ENCODE assay signal across 8 cellular contexts in genomic region chr2:72137498-72138010, GRCh38. TPM values are rescaled to one million over a fixed set of nuclear protein-coding genes. Genes with fewer than 3 reads are reported as not detected.
DNase-seq lines count a peak whose midpoint lies in the region; ATAC-seq and TF ChIP-seq lines count a peak whose summit lies in the region.

No MANE protein-coding gene starts in this region.

- TF ChIP-seq CTCF in BJ (IDR thresholded peaks at IDR 0.05; ENCODE audit: insufficient read depth, low read depth, low read length), result peak; percentile 96

- no peaks in the 10 kb centered on the region for H3K36me3 ChIP-seq in BJ (ENCODE audit: control insufficient read depth, insufficient read depth, low read length)

- H3K4me3 ChIP-seq in BJ (ENCODE audit: low read depth, low read length), result no peak overlapping the region

- intact Hi-C loops in posterior vena cava (cut with DNase I), result no loop called here

- CTCF ChIA-PET in BJ (lab: Yijun Ruan, JAX), result interaction anchor here (0.6 to 2.6 kb wide), 18 partner anchors 9 to 603 kb away, joined by 3 to 10 read pairs (median 4); no protein-coding TSS in a partner anchor

- no peaks in the 10 kb centered on the region for H3K36me3 Mint-ChIP-seq in activated T-cell treated with anti-CD3 and anti-CD28 coated beads, Interleukin-2, amount 50 U/mL, for 72 hours (ENCODE audit: insufficient read depth in 2 of 2)

- POLR2A ChIA-PET in BJ (lab: Charles Lee), result no interaction called here

- H3K9me3 Mint-ChIP-seq in activated T-cell treated with anti-CD3 and anti-CD28 coated beads, Interleukin-2, amount 50 U/mL, for 72 hours, result no peaks in the 10 kb centered on the region

- H3K4me1 Mint-ChIP-seq in activated T-cell treated with anti-CD3 and anti-CD28 coated beads, Interleukin-2, amount 50 U/mL, for 72 hours (ENCODE audit: low read depth), result peaks cover 5% of the 10 kb centered on the region

- DNase-seq in BJ (ENCODE audit: low read depth) (no peak), OCI-M1 (lab: John Stamatoyannopoulos, UW) (peak; percentile 67), foreskin melanocyte (peak; percentile 24), posterior vena cava (ENCODE audit: low spot score) (peak; percentile 80)
- DNase-seq in activated T-cell treated with anti-CD3 and anti-CD28 coated beads, Interleukin-2, amount 50 U/mL, for 72 hours, result peak; percentile 67 to 78
- no peak for DNase-seq in central memory CD4-positive, alpha-beta T cell

- peaks cover 6% of the 10 kb centered on the region for H3K27me3 ChIP-seq in BJ (ENCODE audit: control insufficient read depth, insufficient read depth, low read length)

- no peak overlapping the region for H3K27ac Mint-ChIP-seq in activated T-cell treated with anti-CD3 and anti-CD28 coated beads, Interleukin-2, amount 50 U/mL, for 72 hours

- ATAC-seq in GM18868 (IDR thresholded peaks at IDR 0.05; ENCODE audit: unreplicated experiment), result peak; percentile 92
- ATAC-seq in HG03066 (IDR thresholded peaks at IDR 0.05; ENCODE audit: low read depth, unreplicated experiment), result peak; percentile 85
- ATAC-seq in activated T-cell treated with anti-CD3 and anti-CD28 coated beads, Interleukin-2, amount 50 U/mL, for 72 hours (replicated peaks in 1 of 2), result peak; percentile 68 to 81

- H3K4me3 Mint-ChIP-seq in activated T-cell treated with anti-CD3 and anti-CD28 coated beads, Interleukin-2, amount 50 U/mL, for 72 hours, result no peak overlapping the region

- peaks cover 6% of the 10 kb centered on the region for H3K27me3 Mint-ChIP-seq in activated T-cell treated with anti-CD3 and anti-CD28 coated beads, Interleukin-2, amount 50 U/mL, for 72 hours (ENCODE audit: low read depth)

RNA-seq across cellular contexts. Expression of gene CYP26B1, which starts 10.1 kb away (rescaled TPM):
- polyA plus RNA-seq in BJ (2011; rRNA removed), result 0.16 and 0.27 TPM in 2 replicates
- 0.15 and 0.43 TPM in 2 replicates for polyA minus RNA-seq in BJ (2011; rRNA and poly(A)+ RNA removed)
- total RNA-seq in activated T-cell treated with anti-CD3 and anti-CD28 coated beads, Interleukin-2, amount 50 U/mL, for 72 hours, result not detected
- 1 to 10 TPM; 5.0 to 5.1 TPM for total RNA-seq in posterior vena cava

Comparison
In these comparisons a context has a peak if more than half of its experiments do, and no peak if none do; other contexts are left out.
1. DNase-seq: peak in OCI-M1 (single experiment), activated T-cell treated with anti-CD3 and anti-CD28 coated beads, Interleukin-2, amount 50 U/mL, for 72 hours (2 of 2), foreskin melanocyte (single experiment) and posterior vena cava (single experiment); none in BJ (single experiment) and central memory CD4-positive, alpha-beta T cell (single experiment).
2. RNA of gene CYP26B1, which starts 10.1 kb away (total RNA-seq): 5.0 to 5.1 TPM in posterior vena cava; not detected in activated T-cell treated with anti-CD3 and anti-CD28 coated beads, Interleukin-2, amount 50 U/mL, for 72 hours; every median in the first group is over 4 times any median in the second.
3. Peak in every context shown above with its lines, with median percentiles within 50 percentile points of each other: ATAC-seq.